Comparison of ENCODE assay signal across 9 cellular contexts in genomic region chr9:135701067-135701967, GRCh38. TPM values are rescaled to one million over a fixed set of nuclear protein-coding genes. Genes with fewer than 3 reads are reported as not detected.
DNase-seq lines count a peak whose midpoint lies in the region; ATAC-seq, FAIRE-seq and TF ChIP-seq lines count a peak whose summit lies in the region.
"Had no signal": no experiment of that assay in that cellular context is flagged by ENCODE, and none has a peak within 500 bp of the region (broad histone marks: within the 10 kb centered on the region; RNA-seq: fewer than 3 reads in every experiment).

No MANE protein-coding gene starts in this region.

- in situ Hi-C loops in K562 (cut with MboI), result no loop called here

- TF ChIP-seq RAD21 in Ishikawa (IDR thresholded peaks at IDR 0.05; ENCODE audit: low read depth) (no peak), K562 (CRISPR knock-in tag; conservative IDR thresholded peaks at IDR 0.05 in 1 of 2, IDR thresholded peaks at IDR 0.05 in 1 of 2) (no peak)

- peaks cover 0 to 2% (median 0%) of the 10 kb centered on the region in 7 donors for H3K9me3 Mint-ChIP-seq in CD14-positive monocyte

- ATAC-seq in K562 (peak; percentile 30), left lobe of liver (no peak)

- POLR2A ChIA-PET in K562 (lab: Yijun Ruan, JAX), result interaction anchor here (0.7 kb wide), 2 partner anchors 27 to 573 kb away, joined by 3 read pairs; no protein-coding TSS in a partner anchor

- H4K20me1 ChIP-seq in K562 (replicated peaks; ENCODE audit: control insufficient read depth, insufficient read depth, low read length) (peaks cover 1% of the 10 kb centered on the region; the same call in 1 of the 2 replicates), MM.1S (ENCODE audit: insufficient read depth, low read length) (no peaks in the 10 kb centered on the region)

- H3K4me1 Mint-ChIP-seq in CD14-positive monocyte, result no peaks in the 10 kb centered on the region

- no TSS peak for BruUV-seq in K562 (replicated peaks; lab: Mats Ljungman, UMichigan)

- intact Hi-C loops in K562 (cut with micrococcal nuclease) (loop anchor here (10.0 kb wide), 1 partner anchor 93 kb away; no protein-coding TSS in a partner anchor), ovary (cut with DNase I) (loop anchor here in 3 of 4 donors (5.0 to 10.0 kb wide), 5 partner anchors 94 to 423 kb away; partner anchors contain the start of gene UBAC1 (in 1 of the 3)), CD14-positive monocyte (cut with micrococcal nuclease) (loop anchor here in 1 of 2 donors (10.0 kb wide), 1 partner anchor 423 kb away; no protein-coding TSS in a partner anchor)

- CTCF ChIA-PET in K562 (lab: Yijun Ruan, JAX; ENCODE audit: low intra/inter-chr PET ratio), result interaction anchor here (1.8 kb wide), 1 partner anchor 422 kb away, joined by 8 read pairs; no protein-coding TSS in a partner anchor

- H3K4me2 ChIP-seq in K562 (ENCODE audit: insufficient read depth, low read length) (no peak overlapping the region), MM.1S (ENCODE audit: low read depth, low read length) (no peak overlapping the region; the same call in 1 of the 2 replicates)

- H3K9me1 ChIP-seq in K562 (ENCODE audit: control insufficient read depth, insufficient read depth, low read length), result no peaks in the 10 kb centered on the region

- DNase-seq in Daoy (ENCODE audit: low read depth) (peak; percentile 33), K562 (ENCODE audit: extremely low read depth in 1 of 4, low spot score in 3 of 4) (peak in 3 of 4 experiments; percentile 38 to 55 (median 39)), ovary (peak in 4 of 5 donors; percentile 25 to 69 (median 36)), NCI-H82 treated with DMSO at 0.1 percent for 48 hours (lab: John Stamatoyannopoulos, UW; ENCODE audit: unreplicated experiment) (no peak), CD14-positive monocyte (ENCODE audit: low spot score) (no peak), left lobe of liver (ENCODE audit: low spot score) (no peak), MM.1S (no peak)

- TF ChIP-seq POLR2A in K562 (conservative IDR thresholded peaks at IDR 0.05) (no peak), ovary (IDR thresholded peaks at IDR 0.05) (no peak)

- H3K4me3 ChIP-seq in K562 (no peak overlapping the region), ovary (peak overlapping the region; percentile 25), MM.1S (ENCODE audit: low read length) (no peak overlapping the region)

- H3K9me2 ChIP-seq in MM.1S (replicated peaks; ENCODE audit: insufficient read depth, low read length), result no peaks in the 10 kb centered on the region

- no peak for FAIRE-seq in K562 (lab: Jason Lieb, UNC)

- TF ChIP-seq CTCF in K562 (IDR thresholded peaks at IDR 0.05 in 2 of 3, conservative IDR thresholded peaks at IDR 0.05 in 1 of 3; ENCODE audit: insufficient read depth in 2 of 3, low read depth in 1 of 3, low read length in 3 of 3), result no peak
- no peak for TF ChIP-seq CTCF in ovary (IDR thresholded peaks at IDR 0.05)
- no peak for TF ChIP-seq CTCF in CD14-positive monocyte (IDR thresholded peaks at IDR 0.05)
- no peak for TF ChIP-seq CTCF in MM.1S (IDR thresholded peaks at IDR 0.05; ENCODE audit: low read length)

- peaks cover 0 to 54% of the 10 kb centered on the region in 2 experiments; a peak in 2 of 5 replicates for H3K4me1 ChIP-seq in K562 (replicated peaks in 1 of 2; ENCODE audit: control insufficient read depth in 2 of 2, insufficient read depth in 2 of 2, low read length in 2 of 2)
- peaks cover 12% of the 10 kb centered on the region for H3K4me1 ChIP-seq in ovary (ENCODE audit: insufficient read depth)
- H3K4me1 ChIP-seq in MM.1S (ENCODE audit: low read length), result no peaks in the 10 kb centered on the region

- H2AFZ ChIP-seq in K562 (ENCODE audit: low read depth, low read length), result no peak overlapping the region
- H2AFZ ChIP-seq in MM.1S (ENCODE audit: low read length), result no peak overlapping the region

- H3K36me3 ChIP-seq in K562 (ENCODE audit: control insufficient read depth, insufficient read depth, low read length) (no peaks in the 10 kb centered on the region), ovary (no peaks in the 10 kb centered on the region), MM.1S (replicated peaks; ENCODE audit: insufficient read depth, low read length) (no peaks in the 10 kb centered on the region)

- WGBS in K562 (ENCODE audit: insufficient coverage, low coverage, missing lambda C conversion rate), result 5% methylated on average over 22 of the region's 40 CpGs
- WGBS in ovary, 3 donors, result 22 to 47% (median 23%) methylated on average over 17 to 40 of the region's 40 CpGs

- no peak overlapping the region for H3K4me3 Mint-ChIP-seq in CD14-positive monocyte

- H3K9ac ChIP-seq in K562 (ENCODE audit: insufficient read depth in 1 of 2, low read depth in 2 of 2, low read length in 2 of 2) (no peak overlapping the region), MM.1S (ENCODE audit: low read length) (no peak overlapping the region)

- H3K27ac Mint-ChIP-seq in CD14-positive monocyte, result no peak overlapping the region

- no peaks in the 10 kb centered on the region for H3K36me3 Mint-ChIP-seq in CD14-positive monocyte

- TF ChIP-seq EP300 in Ishikawa (IDR thresholded peaks at IDR 0.05; ENCODE audit: borderline replicate concordance) (no peak), K562 (IDR thresholded peaks at IDR 0.05; ENCODE audit: low read length) (no peak), ovary (IDR thresholded peaks at IDR 0.05) (no peak)

- H3K27ac ChIP-seq in K562 (ENCODE audit: extremely low read depth, low read depth, low read length) (no peak overlapping the region), ovary (peak overlapping the region; percentile 9 to 47), MM.1S (ENCODE audit: low read length) (no peak overlapping the region)

- no peaks in the 10 kb centered on the region for H3K9me3 ChIP-seq in K562 (replicated peaks; ENCODE audit: control insufficient read depth, insufficient read depth, low read depth, low read length)
- no peaks in the 10 kb centered on the region for H3K9me3 ChIP-seq in ovary
- H3K9me3 ChIP-seq in MM.1S (replicated peaks; ENCODE audit: insufficient read depth, low read length), result no peaks in the 10 kb centered on the region

- H3K27me3 ChIP-seq in K562 (ENCODE audit: control insufficient read depth in 2 of 2, insufficient read depth in 2 of 2, low read length in 2 of 2) (peaks cover 5 to 35% of the 10 kb centered on the region in 2 experiments; a peak in 4 of 5 replicates), ovary (no peaks in the 10 kb centered on the region), MM.1S (replicated peaks; ENCODE audit: insufficient read depth, low read length) (peaks cover 90% of the 10 kb centered on the region)

- peaks cover 5 to 26% (median 7%) of the 10 kb centered on the region in 3 donors for H3K27me3 Mint-ChIP-seq in CD14-positive monocyte (ENCODE audit: low read depth in 3 of 3)

- no peaks in the 10 kb centered on the region for H3F3A ChIP-seq in MM.1S (ENCODE audit: insufficient read depth, low read length)

- H3K79me2 ChIP-seq in K562 (ENCODE audit: control insufficient read depth, insufficient read depth, low read length), result no peaks in the 10 kb centered on the region
- no peaks in the 10 kb centered on the region for H3K79me2 ChIP-seq in MM.1S (ENCODE audit: low read length)

RNA-seq across cellular contexts. Expression of gene KCNT1, which starts 0.7 kb away (rescaled TPM):
- not detected in 2 replicates for total RNA-seq in Daoy (2014; rRNA removed; shearing (Covaris generic))
- not detected in 2 replicates for total RNA-seq in K562 (2011; cell fraction: chromatin; rRNA removed; ENCODE audit: low replicate concordance)
- total RNA-seq in K562 (2011; cell fraction: nucleolus; rRNA removed), result not detected in 2 replicates
- total RNA-seq in K562 (2011; cell fraction: nucleoplasm; rRNA removed), result not detected in 2 replicates
- total RNA-seq in K562 (2014; rRNA removed), result 0.05 TPM in 1 of 2 replicates, not detected in the other
- total RNA-seq in K562 (2014; rRNA removed; fragmentation: Illumina TruSeq; extraction: Trizol), result not detected in 2 replicates
- not detected in 2 replicates for total RNA-seq in K562 (2015; rRNA removed; fragmentation: Illumina TruSeq; extraction: Trizol)
- not detected in 2 replicates for total RNA-seq in K562 (2021)
- not detected in 2 replicates for polyA plus RNA-seq in K562 (2011; rRNA removed)
- not detected in 2 replicates for polyA plus RNA-seq in K562 (2011; cell fraction: cytosol; rRNA removed)
- polyA plus RNA-seq in K562 (2011; cell fraction: nucleus; rRNA removed), result not detected in 2 replicates
- polyA plus RNA-seq in K562 (2012), result 0.10 and 0.30 TPM in 2 replicates
- polyA plus RNA-seq in K562 (2014; fragmentation: Illumina TruSeq; extraction: Trizol), result not detected in 2 replicates
- not detected for polyA plus RNA-seq in K562 (2014; fragmentation: Nextera tagmentation; extraction: Ambion mirVana)
- not detected in 2 replicates for polyA plus RNA-seq in K562 (2014; rRNA removed)
- not detected in 2 replicates for polyA minus RNA-seq in K562 (2011; rRNA and poly(A)+ RNA removed)
- not detected in 2 replicates for polyA minus RNA-seq in K562 (2011; cell fraction: cytosol; rRNA and poly(A)+ RNA removed)
- not detected in 2 replicates for polyA minus RNA-seq in K562 (2011; cell fraction: nucleus; rRNA and poly(A)+ RNA removed)
- 10 to 100 TPM in 2 of 7 donors, 1 to 10 TPM in 4, under 1 TPM in 1; 0.83 to 12.0 (median 6.4) TPM for total RNA-seq in ovary
- polyA plus RNA-seq in ovary, result 1 to 10 TPM; 1.9 to 2.0 TPM
- not detected for polyA plus RNA-seq in CD14-positive monocyte
- not detected for total RNA-seq in left lobe of liver

RNA-seq across cellular contexts. Expression of gene SOHLH1, which starts 2.0 kb away (rescaled TPM):
- total RNA-seq in Daoy (2014; rRNA removed; shearing (Covaris generic)), result 0.18 TPM in 1 of 2 replicates, not detected in the other
- total RNA-seq in K562 (2011; cell fraction: chromatin; rRNA removed; ENCODE audit: low replicate concordance), result 0.42 TPM in 1 of 2 replicates, not detected in the other
- total RNA-seq in K562 (2011; cell fraction: nucleolus; rRNA removed), result 0.26 and 0.33 TPM in 2 replicates
- total RNA-seq in K562 (2011; cell fraction: nucleoplasm; rRNA removed), result 0.31 and 0.44 TPM in 2 replicates
- total RNA-seq in K562 (2014; rRNA removed), result 0.16 and 0.41 TPM in 2 replicates
- total RNA-seq in K562 (2014; rRNA removed; fragmentation: Illumina TruSeq; extraction: Trizol), result not detected in 2 replicates
- 0.19 TPM in 1 of 2 replicates, not detected in the other for total RNA-seq in K562 (2015; rRNA removed; fragmentation: Illumina TruSeq; extraction: Trizol)
- 0.29 TPM in 1 of 2 replicates, not detected in the other for total RNA-seq in K562 (2021)
- polyA plus RNA-seq in K562 (2011; rRNA removed), result 0.16 and 0.17 TPM in 2 replicates
- polyA plus RNA-seq in K562 (2011; cell fraction: cytosol; rRNA removed), result 0.22 and 0.40 TPM in 2 replicates
- 0.59 and 0.65 TPM in 2 replicates for polyA plus RNA-seq in K562 (2011; cell fraction: nucleus; rRNA removed)
- polyA plus RNA-seq in K562 (2012), result 0.16 and 0.68 TPM in 2 replicates
- not detected in 2 replicates for polyA plus RNA-seq in K562 (2014; fragmentation: Illumina TruSeq; extraction: Trizol)
- not detected for polyA plus RNA-seq in K562 (2014; fragmentation: Nextera tagmentation; extraction: Ambion mirVana)
- polyA plus RNA-seq in K562 (2014; rRNA removed), result 0.24 TPM in 1 of 2 replicates, not detected in the other
- polyA minus RNA-seq in K562 (2011; rRNA and poly(A)+ RNA removed), result not detected in 2 replicates
- polyA minus RNA-seq in K562 (2011; cell fraction: cytosol; rRNA and poly(A)+ RNA removed), result not detected in 2 replicates
- 0.22 TPM in 1 of 2 replicates, not detected in the other for polyA minus RNA-seq in K562 (2011; cell fraction: nucleus; rRNA and poly(A)+ RNA removed)
- under 1 TPM in 1 of 7 donors, not detected in 6; 0.17 TPM for total RNA-seq in ovary
- under 1 TPM in 1 of 2 donors, not detected in 1; 0.36 TPM for polyA plus RNA-seq in ovary
- polyA plus RNA-seq in CD14-positive monocyte, result not detected
- total RNA-seq in left lobe of liver, result not detected
- total RNA-seq: mononuclear cell had no signal

RNA-seq across cellular contexts. Expression of gene LCN9, which starts 38.2 kb away (rescaled TPM):
- total RNA-seq in Daoy (2014; rRNA removed; shearing (Covaris generic)), result not detected in 2 replicates
- total RNA-seq in K562 (2011; cell fraction: chromatin; rRNA removed; ENCODE audit: low replicate concordance), result not detected in 2 replicates
- total RNA-seq in K562 (2011; cell fraction: nucleolus; rRNA removed), result not detected in 2 replicates
- total RNA-seq in K562 (2011; cell fraction: nucleoplasm; rRNA removed), result not detected in 2 replicates
- not detected in 2 replicates for total RNA-seq in K562 (2014; rRNA removed)
- not detected in 2 replicates for total RNA-seq in K562 (2014; rRNA removed; fragmentation: Illumina TruSeq; extraction: Trizol)
- total RNA-seq in K562 (2015; rRNA removed; fragmentation: Illumina TruSeq; extraction: Trizol), result not detected in 2 replicates
- not detected in 2 replicates for total RNA-seq in K562 (2021)
- polyA plus RNA-seq in K562 (2011; rRNA removed), result not detected in 2 replicates
- not detected in 2 replicates for polyA plus RNA-seq in K562 (2011; cell fraction: cytosol; rRNA removed)
- polyA plus RNA-seq in K562 (2011; cell fraction: nucleus; rRNA removed), result not detected in 2 replicates
- polyA plus RNA-seq in K562 (2012), result not detected in 2 replicates
- not detected in 2 replicates for polyA plus RNA-seq in K562 (2014; fragmentation: Illumina TruSeq; extraction: Trizol)
- polyA plus RNA-seq in K562 (2014; fragmentation: Nextera tagmentation; extraction: Ambion mirVana), result not detected
- polyA plus RNA-seq in K562 (2014; rRNA removed), result not detected in 2 replicates
- not detected in 2 replicates for polyA minus RNA-seq in K562 (2011; rRNA and poly(A)+ RNA removed)
- not detected in 2 replicates for polyA minus RNA-seq in K562 (2011; cell fraction: cytosol; rRNA and poly(A)+ RNA removed)
- not detected in 2 replicates for polyA minus RNA-seq in K562 (2011; cell fraction: nucleus; rRNA and poly(A)+ RNA removed)
- total RNA-seq in ovary, result not detected
- polyA plus RNA-seq in ovary, result not detected
- not detected for polyA plus RNA-seq in CD14-positive monocyte
- total RNA-seq in left lobe of liver, result not detected
- total RNA-seq: mononuclear cell had no signal

Comparison
In these comparisons a context has a peak if more than half of its experiments do, and no peak if none do; other contexts are left out.
1. DNase-seq: peak in Daoy (single experiment), K562 (3 of 4) and ovary (4 of 5); none in NCI-H82 treated with DMSO at 0.1 percent for 48 hours (single experiment), CD14-positive monocyte (single experiment), left lobe of liver (single experiment) and MM.1S (single experiment).
2. H3K27ac ChIP-seq: peak in ovary (2 of 2); none in K562 (single experiment) and MM.1S (single experiment).